ENCODE assay signal across 10 cellular contexts in genomic region chrX:129979207-129979920, GRCh38. TPM values are rescaled to one million over a fixed set of nuclear protein-coding genes. Genes with fewer than 3 reads are reported as not detected.
DNase-seq lines count a peak whose midpoint lies in the region; ATAC-seq and TF ChIP-seq lines count a peak whose summit lies in the region.
"Had no signal": no experiment of that assay in that cellular context is flagged by ENCODE, and none has a peak within 500 bp of the region (broad histone marks: within the 10 kb centered on the region; RNA-seq: fewer than 3 reads in every experiment).

No MANE protein-coding gene starts in this region.

- ATAC-seq in left ventricle myocardium superior (no peak), aorta (ENCODE audit: low FRiP score) (no peak), GM18498 (IDR thresholded peaks at IDR 0.05; ENCODE audit: unreplicated experiment) (no peak)
- ATAC-seq in naive thymus-derived CD8-positive, alpha-beta T cell: no peak

- no peaks in the 10 kb centered on the region for H3K36me3 Mint-ChIP-seq in naive thymus-derived CD8-positive, alpha-beta T cell

- H3K4me3 ChIP-seq in ascending aorta: peak overlapping the region in 1 of 2 donors; percentile 58
- peak overlapping the region; percentile 24 to 91 for H3K4me3 ChIP-seq in aorta (ENCODE audit: low read length in 2 of 2)

- 7 to 44% methylated on average over 32 to 35 of the region's 35 CpGs for WGBS in aorta, 2 donors

- H3K36me3 ChIP-seq in ascending aorta (no peaks in the 10 kb centered on the region), aorta (ENCODE audit: control insufficient read depth in 1 of 2, insufficient read depth in 2 of 2, low read length in 1 of 2) (no peaks in the 10 kb centered on the region)

- no peak for TF ChIP-seq CTCF in ascending aorta (IDR thresholded peaks at IDR 0.05)

- DNase-seq in left ventricle myocardium superior (peak; percentile 31), cardiac septum (ENCODE audit: low spot score) (no peak), ascending aorta (ENCODE audit: low spot score in 2 of 2) (no peak), aorta (no peak), RKO (ENCODE audit: low spot score) (no peak), hippocampal formation (lab: John Stamatoyannopoulos, UW) (no peak)
- DNase-seq in naive thymus-derived CD8-positive, alpha-beta T cell: peak in 1 of 10 donors; percentile 20
- DNase-seq: NCI-H146, SW 1271 had no signal

- peak overlapping the region; percentile 49 to 85 (median 81) for H3K4me3 Mint-ChIP-seq in naive thymus-derived CD8-positive, alpha-beta T cell

- POLR2A ChIA-PET in naive thymus-derived CD8-positive, alpha-beta T cell (lab: Charles Lee): interaction anchor here (0.9 to 1.7 kb wide), 2 partner anchors 18 to 23 kb away, joined by 3 to 5 read pairs; no protein-coding TSS in a partner anchor

- H3K9me3 Mint-ChIP-seq in naive thymus-derived CD8-positive, alpha-beta T cell: peaks cover 0 to 1% (median 0%) of the 10 kb centered on the region in 9 donors

- peak overlapping the region in 7 of 10 donors; percentile 15 to 86 (median 76) for H3K27ac Mint-ChIP-seq in naive thymus-derived CD8-positive, alpha-beta T cell

- H3K4me1 ChIP-seq in ascending aorta: no peaks in the 10 kb centered on the region
- H3K4me1 ChIP-seq in aorta (ENCODE audit: control insufficient read depth in 1 of 2, insufficient read depth in 2 of 2, low read length in 2 of 2): no peaks in the 10 kb centered on the region

- H3K4me1 Mint-ChIP-seq in naive thymus-derived CD8-positive, alpha-beta T cell: peaks cover 4 to 22% (median 16%) of the 10 kb centered on the region in 4 donors

- H3K27me3 Mint-ChIP-seq in naive thymus-derived CD8-positive, alpha-beta T cell: no peaks in the 10 kb centered on the region

- H3K27ac ChIP-seq in ascending aorta (peak overlapping the region; percentile 73 to 76), aorta (ENCODE audit: low read depth in 1 of 2, low read length in 2 of 2) (peak overlapping the region in 1 of 2 donors; percentile 45)

- H3K9me3 ChIP-seq in ascending aorta (no peaks in the 10 kb centered on the region), aorta (ENCODE audit: control insufficient read depth, low read length) (no peaks in the 10 kb centered on the region)

- intact Hi-C loops in left ventricle myocardium superior (cut with micrococcal nuclease) (no loop called here), cardiac septum (cut with DNase I) (no loop called here), ascending aorta (cut with DNase I) (no loop called here), aorta (cut with DNase I) (no loop called here)

- H3K27me3 ChIP-seq in ascending aorta: no peaks in the 10 kb centered on the region
- no peaks in the 10 kb centered on the region for H3K27me3 ChIP-seq in aorta (ENCODE audit: control insufficient read depth in 1 of 2, insufficient read depth in 2 of 2, low read length in 1 of 2)

RNA-seq across cellular contexts. Expression of gene BCORL1, which starts 3.1 kb away (rescaled TPM):
- 12.4 TPM for total RNA-seq in left ventricle myocardium superior
- total RNA-seq in cardiac septum: 9.8 TPM
- total RNA-seq in ascending aorta: 10.3 TPM
- 1 to 10 TPM; 8.3 to 9.6 TPM for total RNA-seq in naive thymus-derived CD8-positive, alpha-beta T cell
- 1 to 10 TPM; 1.0 to 1.8 (median 1.1) TPM for polyA plus RNA-seq in naive thymus-derived CD8-positive, alpha-beta T cell
- 10 to 100 TPM; 22.1 to 26.9 TPM for total RNA-seq in aorta
- 1 to 10 TPM; 2.6 to 4.4 TPM for polyA plus RNA-seq in aorta
